In the genomic region with DNA sequence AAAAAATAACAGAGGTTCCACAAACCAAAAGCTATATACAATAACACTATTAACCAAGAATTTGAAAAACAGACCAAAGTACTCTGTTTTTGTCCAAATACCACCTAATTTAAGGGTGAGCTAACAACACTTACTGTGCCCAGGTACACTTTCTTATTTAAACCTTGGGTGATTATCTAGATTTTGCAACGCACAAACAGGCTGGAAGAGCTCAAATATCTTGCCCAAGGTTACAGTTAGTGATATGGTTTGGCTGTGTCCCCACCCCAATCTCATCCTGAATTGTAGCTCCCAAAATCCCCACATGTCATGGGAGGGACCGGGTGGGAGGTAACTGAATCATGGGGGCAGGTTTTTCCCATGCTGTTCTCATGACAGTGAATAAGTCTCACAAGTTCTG, we compare ENCODE assay signal across 2 cellular contexts.
A peak's percentile ranks its signal among the peaks of the same experiment; 100 is the strongest.
TF ChIP-seq lines count a peak whose summit lies in the region.

No MANE protein-coding gene starts in this region.

TF ChIP-seq in liver, 16 proteins besides CTCF, POLR2A, EP300 and RAD21:
- no peak for TF ChIP-seq EGR1 (IDR thresholded peaks at IDR 0.05; ENCODE audit: low read depth in 2 of 2)
- TF ChIP-seq FOXA1 (IDR thresholded peaks at IDR 0.05): no peak
- no peak for TF ChIP-seq FOXA2 (IDR thresholded peaks at IDR 0.05)
- no peak for TF ChIP-seq SP1 (IDR thresholded peaks at IDR 0.05)
- TF ChIP-seq MAX (IDR thresholded peaks at IDR 0.05): no peak
- TF ChIP-seq HNF4A (conservative IDR thresholded peaks at IDR 0.05): peak; percentile 7 to 19
- no peak for TF ChIP-seq TAF1 (conservative IDR thresholded peaks at IDR 0.05)
- no peak for TF ChIP-seq GABPA (IDR thresholded peaks at IDR 0.05 in 1 of 2, conservative IDR thresholded peaks at IDR 0.05 in 1 of 2)
- no peak for TF ChIP-seq YY1 (IDR thresholded peaks at IDR 0.05)
- peak in 1 of 2 donors; percentile 26 for TF ChIP-seq RXRA (IDR thresholded peaks at IDR 0.05)
- TF ChIP-seq, protein P1, sequence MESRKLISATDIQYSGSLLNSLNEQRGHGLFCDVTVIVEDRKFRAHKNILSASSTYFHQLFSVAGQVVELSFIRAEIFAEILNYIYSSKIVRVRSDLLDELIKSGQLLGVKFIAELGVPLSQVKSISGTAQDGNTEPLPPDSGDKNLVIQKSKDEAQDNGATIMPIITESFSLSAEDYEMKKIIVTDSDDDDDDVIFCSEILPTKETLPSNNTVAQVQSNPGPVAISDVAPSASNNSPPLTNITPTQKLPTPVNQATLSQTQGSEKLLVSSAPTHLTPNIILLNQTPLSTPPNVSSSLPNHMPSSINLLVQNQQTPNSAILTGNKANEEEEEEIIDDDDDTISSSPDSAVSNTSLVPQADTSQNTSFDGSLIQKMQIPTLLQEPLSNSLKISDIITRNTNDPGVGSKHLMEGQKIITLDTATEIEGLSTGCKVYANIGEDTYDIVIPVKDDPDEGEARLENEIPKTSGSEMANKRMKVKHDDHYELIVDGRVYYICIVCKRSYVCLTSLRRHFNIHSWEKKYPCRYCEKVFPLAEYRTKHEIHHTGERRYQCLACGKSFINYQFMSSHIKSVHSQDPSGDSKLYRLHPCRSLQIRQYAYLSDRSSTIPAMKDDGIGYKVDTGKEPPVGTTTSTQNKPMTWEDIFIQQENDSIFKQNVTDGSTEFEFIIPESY (IDR thresholded peaks at IDR 0.05): no peak

TF ChIP-seq in HepG2, 621 proteins besides CTCF, POLR2A, EP300 and RAD21:
- no peak for TF ChIP-seq WIZ (CRISPR knock-in tag; IDR thresholded peaks at IDR 0.05)
- TF ChIP-seq PCBP2 (optimal IDR thresholded peaks at IDR 0.05; ENCODE audit: low read depth, low read length, poor library complexity, severe bottlenecking): no peak
- no peak for TF ChIP-seq TCF7L2 (IDR thresholded peaks at IDR 0.05; ENCODE audit: low read depth, low read length)
- no peak for TF ChIP-seq FIP1L1 (IDR thresholded peaks at IDR 0.05; ENCODE audit: borderline replicate concordance, insufficient read depth, low read depth, low read length)
- no peak for TF ChIP-seq ZNF770 (CRISPR knock-in tag; IDR thresholded peaks at IDR 0.05)
- TF ChIP-seq NFE2L2 (IDR thresholded peaks at IDR 0.05; ENCODE audit: low read length): no peak
- TF ChIP-seq FOXP1 (IDR thresholded peaks at IDR 0.05): no peak
- TF ChIP-seq FOXP1 (CRISPR knock-in tag; IDR thresholded peaks at IDR 0.05): no peak
- TF ChIP-seq ZNF256 (CRISPR knock-in tag; conservative IDR thresholded peaks at IDR 0.05): no peak
- TF ChIP-seq NFIC (IDR thresholded peaks at IDR 0.05; ENCODE audit: low read length): no peak
- TF ChIP-seq ZZZ3 (CRISPR knock-in tag; IDR thresholded peaks at IDR 0.05; ENCODE audit: borderline replicate concordance): no peak
- no peak for TF ChIP-seq BHLHE40 (IDR thresholded peaks at IDR 0.05; ENCODE audit: low read length)
- TF ChIP-seq, protein P2, sequence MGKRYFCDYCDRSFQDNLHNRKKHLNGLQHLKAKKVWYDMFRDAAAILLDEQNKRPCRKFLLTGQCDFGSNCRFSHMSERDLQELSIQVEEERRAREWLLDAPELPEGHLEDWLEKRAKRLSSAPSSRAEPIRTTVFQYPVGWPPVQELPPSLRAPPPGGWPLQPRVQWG (CRISPR knock-in tag; IDR thresholded peaks at IDR 0.05; ENCODE audit: borderline replicate concordance, low read depth): no peak
- TF ChIP-seq, protein P3, sequence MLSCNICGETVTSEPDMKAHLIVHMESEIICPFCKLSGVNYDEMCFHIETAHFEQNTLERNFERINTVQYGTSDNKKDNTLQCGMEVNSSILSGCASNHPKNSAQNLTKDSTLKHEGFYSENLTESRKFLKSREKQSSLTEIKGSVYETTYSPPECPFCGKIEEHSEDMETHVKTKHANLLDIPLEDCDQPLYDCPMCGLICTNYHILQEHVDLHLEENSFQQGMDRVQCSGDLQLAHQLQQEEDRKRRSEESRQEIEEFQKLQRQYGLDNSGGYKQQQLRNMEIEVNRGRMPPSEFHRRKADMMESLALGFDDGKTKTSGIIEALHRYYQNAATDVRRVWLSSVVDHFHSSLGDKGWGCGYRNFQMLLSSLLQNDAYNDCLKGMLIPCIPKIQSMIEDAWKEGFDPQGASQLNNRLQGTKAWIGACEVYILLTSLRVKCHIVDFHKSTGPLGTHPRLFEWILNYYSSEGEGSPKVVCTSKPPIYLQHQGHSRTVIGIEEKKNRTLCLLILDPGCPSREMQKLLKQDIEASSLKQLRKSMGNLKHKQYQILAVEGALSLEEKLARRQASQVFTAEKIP (CRISPR knock-in tag; IDR thresholded peaks at IDR 0.05; ENCODE audit: borderline replicate concordance): no peak
- TF ChIP-seq IRF2 (CRISPR knock-in tag; IDR thresholded peaks at IDR 0.05): no peak
- TF ChIP-seq GZF1 (CRISPR knock-in tag; IDR thresholded peaks at IDR 0.05): no peak
